ENCODE assay signal across 1 cellular context in genomic region chr6:3871939-3872338, GRCh38.
TF ChIP-seq lines count a peak whose summit lies in the region.

No MANE protein-coding gene starts in this region.

TF ChIP-seq in HepG2, 621 proteins besides CTCF, POLR2A, EP300 and RAD21 (continued from another document and continues in another):
- TF ChIP-seq HNF1A (IDR thresholded peaks at IDR 0.05; ENCODE audit: low read depth) (no peak), HNF1A (CRISPR knock-in tag; IDR thresholded peaks at IDR 0.05; ENCODE audit: borderline replicate concordance) (no peak), TOE1 (CRISPR knock-in tag; IDR thresholded peaks at IDR 0.05) (no peak), TRAFD1 (CRISPR knock-in tag; IDR thresholded peaks at IDR 0.05; ENCODE audit: borderline replicate concordance) (peak; percentile 31; the same call in 1 of the 2 replicates), ZNF652 (CRISPR knock-in tag; IDR thresholded peaks at IDR 0.05; ENCODE audit: borderline replicate concordance, low read depth) (no peak), ZNF687 (CRISPR knock-in tag; IDR thresholded peaks at IDR 0.05) (no peak), TP53 (CRISPR knock-in tag; conservative IDR thresholded peaks at IDR 0.05) (no peak), ZNF503 (CRISPR knock-in tag; IDR thresholded peaks at IDR 0.05) (no peak), SKIL (CRISPR knock-in tag; IDR thresholded peaks at IDR 0.05; ENCODE audit: borderline replicate concordance) (no peak), ZBTB44 (CRISPR knock-in tag; IDR thresholded peaks at IDR 0.05) (no peak), ZNF547 (CRISPR knock-in tag; IDR thresholded peaks at IDR 0.05) (no peak), ZBTB39 (CRISPR knock-in tag; IDR thresholded peaks at IDR 0.05) (no peak), TBX2 (CRISPR knock-in tag; IDR thresholded peaks at IDR 0.05; ENCODE audit: borderline replicate concordance) (0 out of 2 replicates have a peak, but pooled peaks have one; percentile 2), ZNF414 (CRISPR knock-in tag; IDR thresholded peaks at IDR 0.05) (no peak), ZNF713 (CRISPR knock-in tag; IDR thresholded peaks at IDR 0.05) (no peak), ZNF556 (CRISPR knock-in tag; IDR thresholded peaks at IDR 0.05; ENCODE audit: borderline replicate concordance) (no peak), ZNF597 (CRISPR knock-in tag; IDR thresholded peaks at IDR 0.05) (no peak), ZKSCAN8 (CRISPR knock-in tag; IDR thresholded peaks at IDR 0.05; ENCODE audit: borderline replicate concordance) (no peak), ZNF660 (CRISPR knock-in tag; IDR thresholded peaks at IDR 0.05; ENCODE audit: borderline replicate concordance, low read depth) (no peak), ZNF431 (CRISPR knock-in tag; IDR thresholded peaks at IDR 0.05; ENCODE audit: borderline replicate concordance, low read depth) (no peak), ELF1 (CRISPR knock-in tag; IDR thresholded peaks at IDR 0.05) (no peak), HBP1 (CRISPR knock-in tag; IDR thresholded peaks at IDR 0.05; ENCODE audit: low read depth) (no peak), DR1 (CRISPR knock-in tag; IDR thresholded peaks at IDR 0.05) (no peak), ZBTB7A (CRISPR knock-in tag; IDR thresholded peaks at IDR 0.05) (0 out of 2 replicates have a peak, but pooled peaks have one; percentile 31), ZNF574 (CRISPR knock-in tag; IDR thresholded peaks at IDR 0.05) (peak; percentile 7; the same call in 1 of the 2 replicates), ZFY (CRISPR knock-in tag; IDR thresholded peaks at IDR 0.05) (no peak)
